ENCODE assay signal across 1 cellular context in the genomic region with DNA sequence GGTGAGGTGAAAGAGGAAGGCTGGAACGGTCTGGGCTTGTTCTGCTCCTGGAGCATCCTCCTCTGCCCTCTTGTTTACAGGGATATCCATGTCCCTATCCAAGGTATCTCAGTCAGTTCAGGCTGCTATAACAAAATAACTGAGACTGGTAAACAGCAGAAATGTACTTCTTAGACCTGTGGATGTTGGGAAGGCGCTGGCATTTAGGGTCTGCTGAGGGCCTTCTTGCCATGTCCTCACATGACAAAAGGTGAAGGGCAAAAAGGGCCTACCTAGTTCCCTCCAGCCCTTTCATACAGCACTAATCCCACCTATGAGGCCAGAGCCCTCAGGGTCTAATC.
TF ChIP-seq lines count a peak whose summit lies in the region.

No MANE protein-coding gene starts in this region.

TF ChIP-seq in K562, 482 proteins besides CTCF, POLR2A, EP300 and RAD21:
- TF ChIP-seq ZNF12 (CRISPR knock-in tag; IDR thresholded peaks at IDR 0.05): peak; percentile 91
- TF ChIP-seq BCL6 (CRISPR knock-in tag; IDR thresholded peaks at IDR 0.05): no peak
